5 cellular contexts compared by ENCODE assay signal in genomic region chr2:170674282-170674681, GRCh38. TPM values are rescaled to one million over a fixed set of nuclear protein-coding genes. Genes with fewer than 3 reads are reported as not detected.
"Had no signal": no experiment of that assay in that cellular context is flagged by ENCODE, and none has a peak within 500 bp of the region (broad histone marks: within the 10 kb centered on the region; RNA-seq: fewer than 3 reads in every experiment).

No MANE protein-coding gene starts in this region.

RNA-seq across cellular contexts. Expression of gene SP5, which starts 40.9 kb away (rescaled TPM):
- total RNA-seq: OCI-LY7, RPMI7951, SJCRH30, T-cell had no signal
- polyA plus RNA-seq: SK-N-SH had no signal
